ENCODE assay signal across 10 cellular contexts in the genomic region with DNA sequence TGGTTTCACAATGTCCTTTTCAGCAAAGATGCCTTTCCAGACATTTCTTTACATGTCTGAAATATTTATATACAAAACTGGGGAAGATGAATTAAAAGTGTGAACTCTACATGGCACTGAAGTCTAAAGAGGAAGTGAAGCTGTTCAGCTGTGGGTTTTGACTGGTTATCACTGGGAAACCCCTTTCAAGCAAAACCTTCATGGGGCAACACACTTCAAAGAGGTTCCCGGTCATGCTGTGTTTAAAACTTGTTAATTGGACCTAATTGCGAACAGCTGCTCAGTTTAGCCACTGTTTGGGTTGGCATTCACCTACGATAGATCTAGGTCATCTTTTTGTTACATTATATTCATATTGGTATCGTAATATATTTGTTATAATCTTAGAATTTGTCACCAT. TPM values are rescaled to one million over a fixed set of nuclear protein-coding genes. Genes with fewer than 3 reads are reported as not detected.
DNase-seq lines count a peak whose midpoint lies in the region; ATAC-seq and TF ChIP-seq lines count a peak whose summit lies in the region.
"Had no signal": no experiment of that assay in that cellular context is flagged by ENCODE, and none has a peak within 500 bp of the region (broad histone marks: within the 10 kb centered on the region; RNA-seq: fewer than 3 reads in every experiment).

No MANE protein-coding gene starts in this region.

- H3K4me3 ChIP-seq in adrenal gland = no peak overlapping the region

- no peaks in the 10 kb centered on the region for H3K36me3 ChIP-seq in adrenal gland (replicated peaks in 1 of 2)

- TF ChIP-seq POLR2A in adrenal gland (IDR thresholded peaks at IDR 0.05) = no peak

- H3K4me1 ChIP-seq in adrenal gland (replicated peaks in 1 of 2) = no peaks in the 10 kb centered on the region

- no peak for TF ChIP-seq CTCF in GM13976 (IDR thresholded peaks at IDR 0.05; ENCODE audit: borderline replicate concordance, control extremely low read depth, extremely low read depth, insufficient read depth, missing control alignments)
- no peak for TF ChIP-seq CTCF in adrenal gland (IDR thresholded peaks at IDR 0.05)

- intact Hi-C loops in adrenal gland (cut with DNase I) = no loop called here

- H3K27me3 ChIP-seq in adrenal gland = peaks cover 4% of the 10 kb centered on the region

- H3K9me3 ChIP-seq in adrenal gland (replicated peaks in 1 of 3) = no peaks in the 10 kb centered on the region

- ATAC-seq in GM21360 (IDR thresholded peaks at IDR 0.05; ENCODE audit: unreplicated experiment) (peak; percentile 96), HG03045 (IDR thresholded peaks at IDR 0.05; ENCODE audit: unreplicated experiment) (peak; percentile 97)

- in situ Hi-C loops in GM13976 (cut with MboI; ENCODE audit: low sequenced_read_pairs, unreplicated experiment) = no loop called here

- WGBS in adrenal gland, 4 donors = 58 to 65% (median 61%) methylated on average over 4 of the region's 4 CpGs

- H3K27ac ChIP-seq in adrenal gland = no peak overlapping the region

- DNase-seq in GM13976 (ENCODE audit: low spot score) (peak; percentile 60), NCI-H69 (lab: John Stamatoyannopoulos, UW) (peak; percentile 80), NCI-H1048 (lab: John Stamatoyannopoulos, UW) (no peak), cerebellar cortex (ENCODE audit: low spot score) (no peak), adrenal gland (no peak)
- DNase-seq in activated CD4-positive, CD25-positive, alpha-beta regulatory T cell (lab: John Stamatoyannopoulos, UW) = no peak
- DNase-seq: activated CD4-positive, CD25-positive, alpha-beta regulatory T cell treated with anti-CD3 and anti-CD28 coated beads, Interleukin-2, amount 50 U/mL, for 72 hours; endodermal cell had no signal

RNA-seq across cellular contexts. Expression of a gene that starts 20.0 kb away (rescaled TPM):
- total RNA-seq in adrenal gland = under 1 TPM in 7 of 8 donors, not detected in 1; 0.06 to 0.98 (median 0.34) TPM
- polyA plus RNA-seq in adrenal gland = under 1 TPM; 0.10 to 0.48 (median 0.35) TPM

Comparison
In these comparisons a context has a peak if more than half of its experiments do, and no peak if none do; other contexts are left out.
1. DNase-seq: peak in GM13976 (single experiment) and NCI-H69 (single experiment); none in NCI-H1048 (single experiment), cerebellar cortex (single experiment), adrenal gland (0 of 7) and activated CD4-positive, CD25-positive, alpha-beta regulatory T cell (0 of 4).